8 cellular contexts compared by ENCODE assay signal in the genomic region with DNA sequence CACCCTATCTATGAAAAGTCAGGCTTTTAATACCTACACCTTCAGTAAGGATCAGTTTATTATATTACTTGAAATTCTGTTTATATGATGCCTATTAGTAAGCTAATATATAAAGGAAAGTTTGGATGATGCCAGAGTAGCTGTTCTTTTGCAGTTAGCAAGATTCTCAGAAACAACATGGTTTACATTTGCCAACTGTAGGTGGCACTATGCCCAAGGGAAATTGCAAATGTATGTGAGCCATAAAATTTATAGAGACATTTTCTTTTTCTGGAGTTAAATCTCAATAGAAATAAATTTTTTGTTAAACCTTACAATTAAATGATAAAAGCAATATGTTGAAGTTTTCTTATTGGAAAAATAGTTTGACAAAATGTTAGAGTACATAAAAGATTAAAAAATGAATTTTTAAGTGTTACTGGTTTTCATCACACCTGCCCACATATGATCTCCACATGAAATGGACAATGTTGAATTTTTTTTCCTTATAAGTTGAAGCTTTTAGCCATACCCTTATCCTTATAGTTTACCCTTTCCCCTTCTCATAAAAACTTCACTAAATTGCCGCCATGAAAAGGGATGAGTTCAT. TPM values are rescaled to one million over a fixed set of nuclear protein-coding genes. Genes with fewer than 3 reads are reported as not detected.
DNase-seq lines count a peak whose midpoint lies in the region; TF ChIP-seq lines count a peak whose summit lies in the region.

No MANE protein-coding gene starts in this region.

- no peaks in the 10 kb centered on the region for H3K36me3 Mint-ChIP-seq in chondrocyte (ENCODE audit: low read depth)
- no peaks in the 10 kb centered on the region for H3K36me3 Mint-ChIP-seq in mesothelial cell of epicardium

- no peaks in the 10 kb centered on the region for H3K4me1 Mint-ChIP-seq in chondrocyte (ENCODE audit: low read depth)
- H3K4me1 Mint-ChIP-seq in mesothelial cell of epicardium = no peaks in the 10 kb centered on the region

- H3K9me3 Mint-ChIP-seq in chondrocyte (ENCODE audit: low read depth) (no peaks in the 10 kb centered on the region), mesothelial cell of epicardium (no peaks in the 10 kb centered on the region)

- peaks cover 5% of the 10 kb centered on the region for H3K27me3 Mint-ChIP-seq in chondrocyte (ENCODE audit: low read depth)
- H3K27me3 Mint-ChIP-seq in mesothelial cell of epicardium (ENCODE audit: low read depth) = peaks cover 8% of the 10 kb centered on the region

- H3K27ac Mint-ChIP-seq in chondrocyte (ENCODE audit: unreplicated experiment) = no peak overlapping the region
- H3K27ac Mint-ChIP-seq in mesothelial cell of epicardium = no peak overlapping the region

- H3K4me3 Mint-ChIP-seq in chondrocyte (ENCODE audit: unreplicated experiment) (no peak overlapping the region), mesothelial cell of epicardium (no peak overlapping the region)

- peak; percentile 6 for DNase-seq in NK-92 treated with Interleukin-12 subunit alpha and Interleukin-12 subunit beta, amount 100 ng/mL, for 24 hours (lab: John Stamatoyannopoulos, UW)
- no peak for DNase-seq in NK-92 (lab: John Stamatoyannopoulos, UW; ENCODE audit: unreplicated experiment)
- peak; percentile 61 for DNase-seq in M059J (ENCODE audit: low read depth)
- peak; percentile 11 for DNase-seq in SKM-1 treated with dmso at 0.1 percent for 144 hours (lab: John Stamatoyannopoulos, UW; ENCODE audit: unreplicated experiment)
- no peak for DNase-seq in chondrocyte (ENCODE audit: low spot score)
- DNase-seq in mesothelial cell of epicardium (ENCODE audit: low spot score in 2 of 2, unreplicated experiment in 2 of 2) = no peak
- DNase-seq in islet precursor cell = no peak
- DNase-seq in NCI-H187 treated with DMSO at 0.1 percent for 48 hours (lab: John Stamatoyannopoulos, UW) = no peak

- peak; percentile 91 for TF ChIP-seq CTCF in chondrocyte (IDR thresholded peaks at IDR 0.05)
- peak; percentile 41 for TF ChIP-seq CTCF in mesothelial cell of epicardium (IDR thresholded peaks at IDR 0.05; ENCODE audit: unreplicated experiment)

RNA-seq across cellular contexts. Expression of a gene that starts 32.1 kb away (rescaled TPM):
- 5.8 and 8.4 TPM in 2 replicates for total RNA-seq in M059J (2014; rRNA removed; shearing (Covaris generic))
- total RNA-seq in chondrocyte (0.41 to 0.45 TPM in 2 of 3 replicates, not detected in the other), mesothelial cell of epicardium (1.3 to 1.5 TPM (median 1.4 TPM) in 3 replicates)

RNA-seq across cellular contexts. Expression of a gene that starts 48.5 kb away (rescaled TPM):
- total RNA-seq in M059J (2014; rRNA removed; shearing (Covaris generic)) = not detected in 2 replicates
- total RNA-seq in chondrocyte (not detected in 3 replicates), mesothelial cell of epicardium (not detected in 3 replicates)

Comparison
In these comparisons a context has a peak if more than half of its experiments do, and no peak if none do; other contexts are left out.
1. DNase-seq: peak in NK-92 treated with Interleukin-12 subunit alpha and Interleukin-12 subunit beta, amount 100 ng/mL, for 24 hours (single experiment), M059J (single experiment) and SKM-1 treated with dmso at 0.1 percent for 144 hours (single experiment); none in NK-92 (single experiment), chondrocyte (single experiment), mesothelial cell of epicardium (0 of 2), islet precursor cell (single experiment) and NCI-H187 treated with DMSO at 0.1 percent for 48 hours (single experiment).